Comparison of ENCODE assay signal across 8 cellular contexts in the genomic region with DNA sequence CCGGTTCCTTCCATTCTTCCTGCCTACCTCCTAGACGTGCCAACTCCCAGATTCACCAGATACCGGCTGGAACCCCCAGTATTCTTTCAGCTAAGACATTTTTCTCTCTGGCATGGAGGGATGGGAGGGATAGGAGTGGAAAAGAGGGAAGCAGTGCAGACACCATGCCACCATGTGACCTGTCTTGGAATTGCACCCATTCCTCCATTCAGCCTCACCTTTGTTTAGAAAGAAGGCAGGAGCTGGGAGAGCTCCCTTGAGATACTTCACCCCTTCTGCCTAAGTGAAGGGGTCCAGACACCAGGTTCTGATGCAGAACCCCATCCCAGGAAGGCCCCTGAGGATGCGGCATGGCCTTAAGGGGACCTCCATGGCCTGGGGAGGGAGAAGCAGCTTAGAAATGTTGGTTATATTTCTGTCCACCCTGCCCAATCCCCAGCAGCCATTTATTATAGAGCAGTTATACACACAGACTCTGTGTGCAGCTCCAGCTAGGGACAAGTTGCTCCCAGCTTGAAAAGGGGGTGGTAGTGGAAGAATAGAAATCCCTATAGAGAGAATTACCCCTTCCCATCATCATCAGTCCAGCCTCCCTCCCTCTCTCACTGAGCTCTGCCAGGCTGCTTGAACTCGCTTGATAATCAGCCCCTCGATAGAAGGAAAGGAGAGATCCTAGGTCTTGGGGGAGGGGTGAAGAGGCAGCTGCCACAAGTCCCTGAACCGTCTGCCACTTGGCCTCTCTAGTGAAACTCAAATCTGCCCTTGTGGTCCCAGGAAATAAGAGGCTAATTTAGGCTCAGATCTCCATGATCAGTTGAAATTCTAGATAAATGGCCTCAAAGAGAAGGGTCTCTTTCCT. TPM values are rescaled to one million over a fixed set of nuclear protein-coding genes. Genes with fewer than 3 reads are reported as not detected.
A peak's percentile ranks its signal among the peaks of the same experiment; 100 is the strongest.
DNase-seq lines count a peak whose midpoint lies in the region; ATAC-seq and TF ChIP-seq lines count a peak whose summit lies in the region.

No MANE protein-coding gene starts in this region.

- H3K9ac ChIP-seq in MM.1S (ENCODE audit: low read length) (no peak overlapping the region), iPS-20b (ENCODE audit: low read depth, low read length) (peak overlapping the region; percentile 70; the same call in 1 of the 2 replicates)

- no peaks in the 10 kb centered on the region for H3K36me3 ChIP-seq in MM.1S (replicated peaks; ENCODE audit: insufficient read depth, low read length)
- H3K36me3 ChIP-seq in iPS-20b (ENCODE audit: insufficient read depth, low read depth, low read length): peaks cover 61% of the 10 kb centered on the region
- peaks cover 0 to 18% (median 0%) of the 10 kb centered on the region in 6 donors for H3K36me3 ChIP-seq in spleen

- no peak overlapping the region for H3K4me2 ChIP-seq in MM.1S (ENCODE audit: low read depth, low read length)

- no peak overlapping the region for H3K27ac ChIP-seq in MM.1S (ENCODE audit: low read length)
- H3K27ac ChIP-seq in iPS-20b (ENCODE audit: low read length): peak overlapping the region; percentile 4
- H3K27ac ChIP-seq in spleen: peak overlapping the region in 7 of 8 donors; percentile 64 to 90 (median 73)

- H3K4me1 Mint-ChIP-seq in activated naive CD8-positive, alpha-beta T cell treated with anti-CD3 and anti-CD28 coated beads, Interleukin-2, amount 10 ng/mL, durations not matched to agents 7 days and 5 days: peaks cover 18% of the 10 kb centered on the region
- peaks cover 11 to 17% (median 17%) of the 10 kb centered on the region in 3 donors for H3K4me1 Mint-ChIP-seq in T-cell
- peaks cover 12% of the 10 kb centered on the region for H3K4me1 Mint-ChIP-seq in T-helper 2 cell treated with Interferon-gamma antibody and Interleukin-4, amounts not matched to agents 5 μg/mL and 100 μg/mL, for 36 hours (ENCODE audit: low read depth)

- WGBS in spleen, 5 donors: 54 to 72% (median 65%) methylated on average over 7 of the region's 7 CpGs

- H3K9me2 ChIP-seq in MM.1S (replicated peaks; ENCODE audit: insufficient read depth, low read length): no peaks in the 10 kb centered on the region

- peak overlapping the region; percentile 36 for H3K27ac Mint-ChIP-seq in activated naive CD8-positive, alpha-beta T cell treated with anti-CD3 and anti-CD28 coated beads, Interleukin-2, amount 10 ng/mL, durations not matched to agents 7 days and 5 days
- no peak overlapping the region for H3K27ac Mint-ChIP-seq in T-cell
- H3K27ac Mint-ChIP-seq in T-helper 2 cell treated with Interferon-gamma antibody and Interleukin-4, amounts not matched to agents 5 μg/mL and 100 μg/mL, for 36 hours: no peak overlapping the region

- no peaks in the 10 kb centered on the region for H4K20me1 ChIP-seq in MM.1S (ENCODE audit: insufficient read depth, low read length)

- H3K27me3 Mint-ChIP-seq in activated naive CD8-positive, alpha-beta T cell treated with anti-CD3 and anti-CD28 coated beads, Interleukin-2, amount 10 ng/mL, durations not matched to agents 7 days and 5 days: no peaks in the 10 kb centered on the region
- H3K27me3 Mint-ChIP-seq in T-cell: no peaks in the 10 kb centered on the region
- H3K27me3 Mint-ChIP-seq in T-helper 2 cell treated with Interferon-gamma antibody and Interleukin-4, amounts not matched to agents 5 μg/mL and 100 μg/mL, for 36 hours (ENCODE audit: low read depth): no peaks in the 10 kb centered on the region

- no peak overlapping the region for H3K4me3 ChIP-seq in MM.1S (ENCODE audit: low read length)
- H3K4me3 ChIP-seq in iPS-20b (ENCODE audit: low read length): peak overlapping the region; percentile 12; the same call in 1 of the 2 replicates
- no peak overlapping the region for H3K4me3 ChIP-seq in spleen

- H3K9me3 ChIP-seq in MM.1S (replicated peaks; ENCODE audit: insufficient read depth, low read length) (no peaks in the 10 kb centered on the region), iPS-20b (ENCODE audit: insufficient read depth, low read depth, low read length) (no peaks in the 10 kb centered on the region), spleen (no peaks in the 10 kb centered on the region)

- no peaks in the 10 kb centered on the region for H3K79me2 ChIP-seq in MM.1S (ENCODE audit: low read length)

- no peaks in the 10 kb centered on the region for H3K4me1 ChIP-seq in MM.1S (ENCODE audit: low read length)
- H3K4me1 ChIP-seq in iPS-20b (ENCODE audit: insufficient read depth, low read length): peaks cover 26% of the 10 kb centered on the region
- H3K4me1 ChIP-seq in spleen: peaks cover 7 to 86% (median 44%) of the 10 kb centered on the region in 6 donors

- POLR2A ChIA-PET in activated naive CD8-positive, alpha-beta T cell treated with anti-CD3 and anti-CD28 coated beads, Interleukin-2, amount 10 ng/mL, durations not matched to agents 7 days and 5 days (lab: Charles Lee): no interaction called here
- POLR2A ChIA-PET in T-cell (lab: Charles Lee): no interaction called here

- no peak for TF ChIP-seq POLR2A in spleen (IDR thresholded peaks at IDR 0.05)

- CTCF ChIA-PET in T-cell (lab: Charles Lee): interaction anchor here (0.6 to 1.3 kb wide), 3 partner anchors 10 to 95 kb away, joined by 3 to 4 read pairs (median 4); no protein-coding TSS in a partner anchor

- TF ChIP-seq CTCF in MM.1S (IDR thresholded peaks at IDR 0.05; ENCODE audit: low read length): peak; percentile 56
- TF ChIP-seq CTCF in spleen (IDR thresholded peaks at IDR 0.05 in 8 of 11, conservative IDR thresholded peaks at IDR 0.05 in 3 of 11): peak in 6 of 11 experiments; percentile 32 to 46 (median 40)

- H3K4me3 Mint-ChIP-seq in activated naive CD8-positive, alpha-beta T cell treated with anti-CD3 and anti-CD28 coated beads, Interleukin-2, amount 10 ng/mL, durations not matched to agents 7 days and 5 days: no peak overlapping the region
- H3K4me3 Mint-ChIP-seq in T-cell: no peak overlapping the region
- H3K4me3 Mint-ChIP-seq in T-helper 2 cell treated with Interferon-gamma antibody and Interleukin-4, amounts not matched to agents 5 μg/mL and 100 μg/mL, for 36 hours: no peak overlapping the region

- intact Hi-C loops in spleen (cut with DNase I; ENCODE audit: low total_unique reads): no loop called here

- H3F3A ChIP-seq in MM.1S (ENCODE audit: insufficient read depth, low read length): peaks cover 9% of the 10 kb centered on the region; the same call in 1 of the 2 replicates

- H3K9me3 Mint-ChIP-seq in activated naive CD8-positive, alpha-beta T cell treated with anti-CD3 and anti-CD28 coated beads, Interleukin-2, amount 10 ng/mL, durations not matched to agents 7 days and 5 days: no peaks in the 10 kb centered on the region
- H3K9me3 Mint-ChIP-seq in T-cell: no peaks in the 10 kb centered on the region
- H3K9me3 Mint-ChIP-seq in T-helper 2 cell treated with Interferon-gamma antibody and Interleukin-4, amounts not matched to agents 5 μg/mL and 100 μg/mL, for 36 hours: no peaks in the 10 kb centered on the region

- no peak for ATAC-seq in activated naive CD8-positive, alpha-beta T cell treated with anti-CD3 and anti-CD28 coated beads, Interleukin-2, amount 10 ng/mL, durations not matched to agents 7 days and 5 days (ENCODE audit: low read depth)
- no peak for ATAC-seq in T-cell (replicated peaks in 1 of 4)

- no peak overlapping the region for H2AFZ ChIP-seq in MM.1S (ENCODE audit: low read length)

- H3K27me3 ChIP-seq in MM.1S (replicated peaks; ENCODE audit: insufficient read depth, low read length): 0 out of 2 replicates have a peak, but pooled peaks cover 4% of the 10 kb centered on the region
- no peaks in the 10 kb centered on the region for H3K27me3 ChIP-seq in iPS-20b (ENCODE audit: insufficient read depth, low read length)
- H3K27me3 ChIP-seq in spleen (replicated peaks in 1 of 7): peaks cover 0 to 8% (median 0%) of the 10 kb centered on the region in 7 donors

- peak; percentile 3 to 68 (median 43) for DNase-seq in NCI-H1417 (lab: John Stamatoyannopoulos, UW)
- DNase-seq in NCI-H1417 treated with DMSO at 0.1 percent for 48 hours (lab: John Stamatoyannopoulos, UW): no peak
- DNase-seq in MM.1S: no peak
- no peak for DNase-seq in activated naive CD8-positive, alpha-beta T cell treated with anti-CD3 and anti-CD28 coated beads, Interleukin-2, amount 10 ng/mL, durations not matched to agents 7 days and 5 days
- DNase-seq in spleen: no peak
- DNase-seq in T-cell: no peak
- DNase-seq in T-helper 2 cell treated with Interferon-gamma antibody and Interleukin-4, amounts not matched to agents 5 μg/mL and 100 μg/mL, for 36 hours (ENCODE audit: low spot score): no peak

- H3K36me3 Mint-ChIP-seq in activated naive CD8-positive, alpha-beta T cell treated with anti-CD3 and anti-CD28 coated beads, Interleukin-2, amount 10 ng/mL, durations not matched to agents 7 days and 5 days: peaks cover 4% of the 10 kb centered on the region
- H3K36me3 Mint-ChIP-seq in T-cell: peaks cover 11% of the 10 kb centered on the region
- H3K36me3 Mint-ChIP-seq in T-helper 2 cell treated with Interferon-gamma antibody and Interleukin-4, amounts not matched to agents 5 μg/mL and 100 μg/mL, for 36 hours (ENCODE audit: low read depth): peaks cover 3% of the 10 kb centered on the region

RNA-seq across cellular contexts. Expression of gene DNAJB5, which starts 5.1 kb away (rescaled TPM):
- total RNA-seq in activated naive CD8-positive, alpha-beta T cell treated with anti-CD3 and anti-CD28 coated beads, Interleukin-2, amount 10 ng/mL, durations not matched to agents 7 days and 5 days: 1 to 10 TPM; 3.3 to 5.0 TPM
- total RNA-seq in spleen (10 to 100 TPM in 5 of 7 donors, 1 to 10 TPM in 2; 5.6 to 14.4 (median 12.8) TPM), T-cell (1 to 10 TPM; 1.3 to 2.4 (median 1.7) TPM)
- polyA plus RNA-seq in spleen: 1 to 10 TPM; 4.9 to 8.6 (median 6.7) TPM

RNA-seq across cellular contexts. Expression of gene PHF24, which starts 36.6 kb away (rescaled TPM):
- total RNA-seq in activated naive CD8-positive, alpha-beta T cell treated with anti-CD3 and anti-CD28 coated beads, Interleukin-2, amount 10 ng/mL, durations not matched to agents 7 days and 5 days: not detected
- total RNA-seq in spleen: 1 to 10 TPM in 2 of 7 donors, under 1 TPM in 5; 0.17 to 2.4 (median 0.67) TPM
- under 1 TPM; 0.24 to 0.36 (median 0.26) TPM for polyA plus RNA-seq in spleen
- total RNA-seq in T-cell: not detected

Comparison
In these comparisons a context has a peak if more than half of its experiments do, and no peak if none do; other contexts are left out.
1. DNase-seq: peak in NCI-H1417 (3 of 3); none in NCI-H1417 treated with DMSO at 0.1 percent for 48 hours (single experiment), MM.1S (single experiment), activated naive CD8-positive, alpha-beta T cell treated with anti-CD3 and anti-CD28 coated beads, Interleukin-2, amount 10 ng/mL, durations not matched to agents 7 days and 5 days (single experiment), spleen (single experiment), T-cell (0 of 34) and T-helper 2 cell treated with Interferon-gamma antibody and Interleukin-4, amounts not matched to agents 5 μg/mL and 100 μg/mL, for 36 hours (single experiment).